1 cellular context compared by ENCODE assay signal in the genomic region with DNA sequence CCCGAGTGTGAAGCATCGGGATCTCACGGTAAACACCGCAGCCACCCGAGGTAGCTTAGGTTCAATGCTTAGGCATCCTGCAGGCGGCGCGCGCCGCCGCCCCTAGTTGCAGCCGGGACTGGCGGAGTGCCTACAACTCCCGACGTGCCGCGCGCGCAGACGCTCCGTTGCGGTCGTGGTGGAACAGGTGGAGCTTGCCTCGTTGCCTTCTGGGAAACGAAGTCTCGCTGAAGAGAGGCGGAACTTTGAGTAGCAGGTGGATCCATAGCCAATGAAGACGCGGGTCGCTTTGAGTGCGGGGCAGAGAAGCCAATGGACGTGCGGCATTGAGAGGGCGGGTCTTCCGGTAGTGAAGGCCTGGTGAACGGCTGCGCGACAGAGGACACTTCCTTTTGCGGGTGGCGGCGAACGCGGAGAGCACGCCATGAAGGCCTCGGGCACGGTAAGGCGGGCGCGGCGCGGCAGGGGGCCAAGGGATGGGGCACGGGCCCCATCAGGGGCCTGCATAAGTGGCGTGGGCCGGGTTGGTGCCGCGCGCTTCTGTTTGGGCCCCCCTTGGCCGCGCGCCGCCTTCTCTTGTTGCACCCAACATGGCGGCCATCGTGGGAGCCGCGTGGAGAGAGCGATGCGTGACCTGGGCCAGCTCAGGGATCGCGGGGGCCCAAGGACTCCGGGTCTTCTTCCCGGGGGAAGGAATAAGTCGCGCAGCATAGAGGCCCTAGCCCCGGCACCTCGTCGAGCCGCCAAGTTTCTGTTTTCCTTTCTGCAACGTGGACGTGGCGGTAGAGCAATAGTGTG.
TF ChIP-seq lines count a peak whose summit lies in the region.

A gene (plus strand): TSS at position 378 of the 798 bp plus-strand sequence. CDS start 47 bp downstream, at position 425.

TF ChIP-seq in HepG2, 621 proteins besides CTCF, POLR2A, EP300 and RAD21 (continued from another document and continues in another):
- TF ChIP-seq, protein P1, sequence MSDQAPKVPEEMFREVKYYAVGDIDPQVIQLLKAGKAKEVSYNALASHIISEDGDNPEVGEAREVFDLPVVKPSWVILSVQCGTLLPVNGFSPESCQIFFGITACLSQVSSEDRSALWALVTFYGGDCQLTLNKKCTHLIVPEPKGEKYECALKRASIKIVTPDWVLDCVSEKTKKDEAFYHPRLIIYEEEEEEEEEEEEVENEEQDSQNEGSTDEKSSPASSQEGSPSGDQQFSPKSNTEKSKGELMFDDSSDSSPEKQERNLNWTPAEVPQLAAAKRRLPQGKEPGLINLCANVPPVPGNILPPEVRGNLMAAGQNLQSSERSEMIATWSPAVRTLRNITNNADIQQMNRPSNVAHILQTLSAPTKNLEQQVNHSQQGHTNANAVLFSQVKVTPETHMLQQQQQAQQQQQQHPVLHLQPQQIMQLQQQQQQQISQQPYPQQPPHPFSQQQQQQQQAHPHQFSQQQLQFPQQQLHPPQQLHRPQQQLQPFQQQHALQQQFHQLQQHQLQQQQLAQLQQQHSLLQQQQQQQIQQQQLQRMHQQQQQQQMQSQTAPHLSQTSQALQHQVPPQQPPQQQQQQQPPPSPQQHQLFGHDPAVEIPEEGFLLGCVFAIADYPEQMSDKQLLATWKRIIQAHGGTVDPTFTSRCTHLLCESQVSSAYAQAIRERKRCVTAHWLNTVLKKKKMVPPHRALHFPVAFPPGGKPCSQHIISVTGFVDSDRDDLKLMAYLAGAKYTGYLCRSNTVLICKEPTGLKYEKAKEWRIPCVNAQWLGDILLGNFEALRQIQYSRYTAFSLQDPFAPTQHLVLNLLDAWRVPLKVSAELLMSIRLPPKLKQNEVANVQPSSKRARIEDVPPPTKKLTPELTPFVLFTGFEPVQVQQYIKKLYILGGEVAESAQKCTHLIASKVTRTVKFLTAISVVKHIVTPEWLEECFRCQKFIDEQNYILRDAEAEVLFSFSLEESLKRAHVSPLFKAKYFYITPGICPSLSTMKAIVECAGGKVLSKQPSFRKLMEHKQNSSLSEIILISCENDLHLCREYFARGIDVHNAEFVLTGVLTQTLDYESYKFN (CRISPR knock-in tag; conservative IDR thresholded peaks at IDR 0.05), result peak; percentile 32; the same call in 1 of the 2 replicates
- TF ChIP-seq KAT2B (IDR thresholded peaks at IDR 0.05; ENCODE audit: borderline replicate concordance, low read depth, low read length) (no peak), PAX8 (CRISPR knock-in tag; IDR thresholded peaks at IDR 0.05; ENCODE audit: borderline replicate concordance) (no peak; the same call in 1 of the 2 replicates), ZNF33A (CRISPR knock-in tag; IDR thresholded peaks at IDR 0.05; ENCODE audit: borderline replicate concordance) (no peak), PAWR (CRISPR knock-in tag; IDR thresholded peaks at IDR 0.05; ENCODE audit: borderline replicate concordance) (no peak), RFXANK (CRISPR knock-in tag; IDR thresholded peaks at IDR 0.05) (no peak), MEIS2 (CRISPR knock-in tag; IDR thresholded peaks at IDR 0.05) (no peak), ZNF20 (CRISPR knock-in tag; IDR thresholded peaks at IDR 0.05) (no peak), ZBTB7B (CRISPR knock-in tag; IDR thresholded peaks at IDR 0.05) (0 out of 2 replicates have a peak, but pooled peaks have one; percentile 47), XBP1 (CRISPR knock-in tag; IDR thresholded peaks at IDR 0.05) (no peak), KLF15 (CRISPR knock-in tag; IDR thresholded peaks at IDR 0.05; ENCODE audit: borderline replicate concordance) (no peak; the same call in 1 of the 2 replicates), ARNT2 (CRISPR knock-in tag; IDR thresholded peaks at IDR 0.05; ENCODE audit: low read depth) (no peak; the same call in 1 of the 2 replicates), HDAC2 (CRISPR knock-in tag; IDR thresholded peaks at IDR 0.05) (peak; percentile 30; the same call in 1 of the 2 replicates), MAZ (IDR thresholded peaks at IDR 0.05; ENCODE audit: borderline replicate concordance, low read depth, low read length) (0 out of 2 replicates have a peak, but pooled peaks have one; percentile 18), MAZ (CRISPR knock-in tag; IDR thresholded peaks at IDR 0.05; ENCODE audit: low read depth) (no peak), GFI1 (CRISPR knock-in tag; IDR thresholded peaks at IDR 0.05; ENCODE audit: borderline replicate concordance) (no peak; the same call in 1 of the 2 replicates), FOXA3 (CRISPR knock-in tag; IDR thresholded peaks at IDR 0.05) (peak; percentile 62), ZBTB1 (CRISPR knock-in tag; IDR thresholded peaks at IDR 0.05; ENCODE audit: borderline replicate concordance) (no peak), FOXC1 (CRISPR knock-in tag; IDR thresholded peaks at IDR 0.05; ENCODE audit: borderline replicate concordance) (no peak; the same call in 1 of the 2 replicates), NFE2L1 (CRISPR knock-in tag; IDR thresholded peaks at IDR 0.05; ENCODE audit: borderline replicate concordance) (no peak), SMARCE1 (IDR thresholded peaks at IDR 0.05; ENCODE audit: borderline replicate concordance) (no peak), ZNF558 (CRISPR knock-in tag; IDR thresholded peaks at IDR 0.05; ENCODE audit: borderline replicate concordance) (peak; percentile 46; the same call in 1 of the 2 replicates), MTF2 (CRISPR knock-in tag; IDR thresholded peaks at IDR 0.05; ENCODE audit: borderline replicate concordance) (no peak), HNRNPLL (IDR thresholded peaks at IDR 0.05; ENCODE audit: low read depth, low read length, poor library complexity, severe bottlenecking) (peak; percentile 82), U2AF1 (optimal IDR thresholded peaks at IDR 0.05; ENCODE audit: low read depth, low read length) (no peak), KAT7 (CRISPR knock-in tag; IDR thresholded peaks at IDR 0.05; ENCODE audit: borderline replicate concordance) (peak; percentile 82), IRF2 (CRISPR knock-in tag; IDR thresholded peaks at IDR 0.05) (peak; percentile 89)
- TF ChIP-seq, protein P2, sequence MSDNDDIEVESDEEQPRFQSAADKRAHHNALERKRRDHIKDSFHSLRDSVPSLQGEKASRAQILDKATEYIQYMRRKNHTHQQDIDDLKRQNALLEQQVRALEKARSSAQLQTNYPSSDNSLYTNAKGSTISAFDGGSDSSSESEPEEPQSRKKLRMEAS (IDR thresholded peaks at IDR 0.05), result peak; percentile 83
- TF ChIP-seq, protein P3, sequence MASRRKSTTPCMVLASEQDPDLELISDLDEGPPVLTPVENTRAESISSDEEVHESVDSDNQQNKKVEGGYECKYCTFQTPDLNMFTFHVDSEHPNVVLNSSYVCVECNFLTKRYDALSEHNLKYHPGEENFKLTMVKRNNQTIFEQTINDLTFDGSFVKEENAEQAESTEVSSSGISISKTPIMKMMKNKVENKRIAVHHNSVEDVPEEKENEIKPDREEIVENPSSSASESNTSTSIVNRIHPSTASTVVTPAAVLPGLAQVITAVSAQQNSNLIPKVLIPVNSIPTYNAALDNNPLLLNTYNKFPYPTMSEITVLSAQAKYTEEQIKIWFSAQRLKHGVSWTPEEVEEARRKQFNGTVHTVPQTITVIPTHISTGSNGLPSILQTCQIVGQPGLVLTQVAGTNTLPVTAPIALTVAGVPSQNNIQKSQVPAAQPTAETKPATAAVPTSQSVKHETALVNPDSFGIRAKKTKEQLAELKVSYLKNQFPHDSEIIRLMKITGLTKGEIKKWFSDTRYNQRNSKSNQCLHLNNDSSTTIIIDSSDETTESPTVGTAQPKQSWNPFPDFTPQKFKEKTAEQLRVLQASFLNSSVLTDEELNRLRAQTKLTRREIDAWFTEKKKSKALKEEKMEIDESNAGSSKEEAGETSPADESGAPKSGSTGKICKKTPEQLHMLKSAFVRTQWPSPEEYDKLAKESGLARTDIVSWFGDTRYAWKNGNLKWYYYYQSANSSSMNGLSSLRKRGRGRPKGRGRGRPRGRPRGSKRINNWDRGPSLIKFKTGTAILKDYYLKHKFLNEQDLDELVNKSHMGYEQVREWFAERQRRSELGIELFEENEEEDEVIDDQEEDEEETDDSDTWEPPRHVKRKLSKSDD (CRISPR knock-in tag; IDR thresholded peaks at IDR 0.05; ENCODE audit: low read depth), result 0 out of 2 replicates have a peak, but pooled peaks have one; percentile 42
- TF ChIP-seq, protein P4, sequence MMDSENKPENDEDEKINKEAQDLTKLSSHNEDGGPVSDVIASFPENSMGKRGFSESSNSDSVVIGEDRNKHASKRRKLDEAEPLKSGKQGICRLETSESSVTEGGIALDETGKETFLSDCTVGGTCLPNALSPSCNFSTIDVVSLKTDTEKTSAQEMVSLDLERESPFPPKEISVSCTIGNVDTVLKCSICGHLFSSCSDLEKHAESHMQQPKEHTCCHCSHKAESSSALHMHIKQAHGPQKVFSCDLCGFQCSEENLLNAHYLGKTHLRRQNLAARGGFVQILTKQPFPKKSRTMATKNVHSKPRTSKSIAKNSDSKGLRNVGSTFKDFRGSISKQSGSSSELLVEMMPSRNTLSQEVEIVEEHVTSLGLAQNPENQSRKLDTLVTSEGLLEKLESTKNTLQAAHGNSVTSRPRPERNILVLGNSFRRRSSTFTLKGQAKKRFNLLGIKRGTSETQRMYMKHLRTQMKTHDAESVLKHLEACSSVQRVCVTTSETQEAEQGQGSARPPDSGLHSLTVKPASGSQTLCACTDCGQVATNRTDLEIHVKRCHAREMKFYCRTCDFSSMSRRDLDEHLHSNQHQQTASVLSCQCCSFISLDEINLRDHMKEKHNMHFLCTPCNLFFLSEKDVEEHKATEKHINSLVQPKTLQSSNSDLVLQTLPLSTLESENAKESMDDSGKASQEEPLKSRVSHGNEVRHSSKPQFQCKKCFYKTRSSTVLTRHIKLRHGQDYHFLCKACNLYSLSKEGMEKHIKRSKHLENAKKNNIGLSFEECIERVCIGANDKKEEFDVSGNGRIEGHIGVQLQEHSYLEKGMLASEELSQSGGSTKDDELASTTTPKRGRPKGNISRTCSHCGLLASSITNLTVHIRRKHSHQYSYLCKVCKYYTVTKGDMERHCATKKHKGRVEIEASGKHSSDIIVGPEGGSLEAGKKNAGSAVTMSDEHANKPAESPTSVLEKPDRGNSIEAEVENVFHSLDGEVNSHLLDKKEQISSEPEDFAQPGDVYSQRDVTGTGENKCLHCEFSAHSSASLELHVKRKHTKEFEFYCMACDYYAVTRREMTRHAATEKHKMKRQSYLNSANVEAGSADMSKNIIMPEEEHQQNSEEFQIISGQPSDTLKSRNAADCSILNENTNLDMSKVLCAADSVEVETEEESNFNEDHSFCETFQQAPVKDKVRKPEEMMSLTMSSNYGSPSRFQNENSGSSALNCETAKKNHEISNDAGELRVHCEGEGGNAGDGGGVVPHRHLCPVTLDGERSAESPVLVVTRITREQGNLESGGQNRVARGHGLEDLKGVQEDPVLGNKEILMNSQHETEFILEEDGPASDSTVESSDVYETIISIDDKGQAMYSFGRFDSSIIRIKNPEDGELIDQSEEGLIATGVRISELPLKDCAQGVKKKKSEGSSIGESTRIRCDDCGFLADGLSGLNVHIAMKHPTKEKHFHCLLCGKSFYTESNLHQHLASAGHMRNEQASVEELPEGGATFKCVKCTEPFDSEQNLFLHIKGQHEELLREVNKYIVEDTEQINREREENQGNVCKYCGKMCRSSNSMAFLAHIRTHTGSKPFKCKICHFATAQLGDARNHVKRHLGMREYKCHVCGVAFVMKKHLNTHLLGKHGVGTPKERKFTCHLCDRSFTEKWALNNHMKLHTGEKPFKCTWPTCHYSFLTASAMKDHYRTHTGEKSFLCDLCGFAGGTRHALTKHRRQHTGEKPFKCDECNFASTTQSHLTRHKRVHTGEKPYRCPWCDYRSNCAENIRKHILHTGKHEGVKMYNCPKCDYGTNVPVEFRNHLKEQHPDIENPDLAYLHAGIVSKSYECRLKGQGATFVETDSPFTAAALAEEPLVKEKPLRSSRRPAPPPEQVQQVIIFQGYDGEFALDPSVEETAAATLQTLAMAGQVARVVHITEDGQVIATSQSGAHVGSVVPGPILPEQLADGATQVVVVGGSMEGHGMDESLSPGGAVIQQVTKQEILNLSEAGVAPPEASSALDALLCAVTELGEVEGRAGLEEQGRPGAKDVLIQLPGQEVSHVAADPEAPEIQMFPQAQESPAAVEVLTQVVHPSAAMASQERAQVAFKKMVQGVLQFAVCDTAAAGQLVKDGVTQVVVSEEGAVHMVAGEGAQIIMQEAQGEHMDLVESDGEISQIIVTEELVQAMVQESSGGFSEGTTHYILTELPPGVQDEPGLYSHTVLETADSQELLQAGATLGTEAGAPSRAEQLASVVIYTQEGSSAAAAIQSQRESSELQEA (CRISPR knock-in tag; IDR thresholded peaks at IDR 0.05; ENCODE audit: not compliant biosample characterization), result no peak
- TF ChIP-seq, protein P5, sequence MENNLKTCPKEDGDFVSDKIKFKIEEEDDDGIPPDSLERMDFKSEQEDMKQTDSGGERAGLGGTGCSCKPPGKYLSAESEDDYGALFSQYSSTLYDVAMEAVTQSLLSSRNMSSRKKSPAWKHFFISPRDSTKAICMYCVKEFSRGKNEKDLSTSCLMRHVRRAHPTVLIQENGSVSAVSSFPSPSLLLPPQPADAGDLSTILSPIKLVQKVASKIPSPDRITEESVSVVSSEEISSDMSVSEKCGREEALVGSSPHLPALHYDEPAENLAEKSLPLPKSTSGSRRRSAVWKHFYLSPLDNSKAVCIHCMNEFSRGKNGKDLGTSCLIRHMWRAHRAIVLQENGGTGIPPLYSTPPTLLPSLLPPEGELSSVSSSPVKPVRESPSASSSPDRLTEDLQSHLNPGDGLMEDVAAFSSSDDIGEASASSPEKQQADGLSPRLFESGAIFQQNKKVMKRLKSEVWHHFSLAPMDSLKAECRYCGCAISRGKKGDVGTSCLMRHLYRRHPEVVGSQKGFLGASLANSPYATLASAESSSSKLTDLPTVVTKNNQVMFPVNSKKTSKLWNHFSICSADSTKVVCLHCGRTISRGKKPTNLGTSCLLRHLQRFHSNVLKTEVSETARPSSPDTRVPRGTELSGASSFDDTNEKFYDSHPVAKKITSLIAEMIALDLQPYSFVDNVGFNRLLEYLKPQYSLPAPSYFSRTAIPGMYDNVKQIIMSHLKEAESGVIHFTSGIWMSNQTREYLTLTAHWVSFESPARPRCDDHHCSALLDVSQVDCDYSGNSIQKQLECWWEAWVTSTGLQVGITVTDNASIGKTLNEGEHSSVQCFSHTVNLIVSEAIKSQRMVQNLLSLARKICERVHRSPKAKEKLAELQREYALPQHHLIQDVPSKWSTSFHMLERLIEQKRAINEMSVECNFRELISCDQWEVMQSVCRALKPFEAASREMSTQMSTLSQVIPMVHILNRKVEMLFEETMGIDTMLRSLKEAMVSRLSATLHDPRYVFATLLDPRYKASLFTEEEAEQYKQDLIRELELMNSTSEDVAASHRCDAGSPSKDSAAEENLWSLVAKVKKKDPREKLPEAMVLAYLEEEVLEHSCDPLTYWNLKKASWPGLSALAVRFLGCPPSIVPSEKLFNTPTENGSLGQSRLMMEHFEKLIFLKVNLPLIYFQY (CRISPR knock-in tag; IDR thresholded peaks at IDR 0.05; ENCODE audit: borderline replicate concordance), result no peak
- TF ChIP-seq, protein P6, sequence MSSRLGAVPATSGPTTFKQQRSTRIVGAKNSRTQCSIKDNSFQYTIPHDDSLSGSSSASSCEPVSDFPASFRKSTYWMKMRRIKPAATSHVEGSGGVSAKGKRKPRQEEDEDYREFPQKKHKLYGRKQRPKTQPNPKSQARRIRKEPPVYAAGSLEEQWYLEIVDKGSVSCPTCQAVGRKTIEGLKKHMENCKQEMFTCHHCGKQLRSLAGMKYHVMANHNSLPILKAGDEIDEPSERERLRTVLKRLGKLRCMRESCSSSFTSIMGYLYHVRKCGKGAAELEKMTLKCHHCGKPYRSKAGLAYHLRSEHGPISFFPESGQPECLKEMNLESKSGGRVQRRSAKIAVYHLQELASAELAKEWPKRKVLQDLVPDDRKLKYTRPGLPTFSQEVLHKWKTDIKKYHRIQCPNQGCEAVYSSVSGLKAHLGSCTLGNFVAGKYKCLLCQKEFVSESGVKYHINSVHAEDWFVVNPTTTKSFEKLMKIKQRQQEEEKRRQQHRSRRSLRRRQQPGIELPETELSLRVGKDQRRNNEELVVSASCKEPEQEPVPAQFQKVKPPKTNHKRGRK (CRISPR knock-in tag; IDR thresholded peaks at IDR 0.05), result no peak
- TF ChIP-seq, protein P7, sequence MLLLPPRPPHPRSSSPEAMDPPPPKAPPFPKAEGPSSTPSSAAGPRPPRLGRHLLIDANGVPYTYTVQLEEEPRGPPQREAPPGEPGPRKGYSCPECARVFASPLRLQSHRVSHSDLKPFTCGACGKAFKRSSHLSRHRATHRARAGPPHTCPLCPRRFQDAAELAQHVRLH (CRISPR knock-in tag; IDR thresholded peaks at IDR 0.05; ENCODE audit: borderline replicate concordance, low read depth), result no peak
